ENCODE assay signal across 1 cellular context in the genomic region with DNA sequence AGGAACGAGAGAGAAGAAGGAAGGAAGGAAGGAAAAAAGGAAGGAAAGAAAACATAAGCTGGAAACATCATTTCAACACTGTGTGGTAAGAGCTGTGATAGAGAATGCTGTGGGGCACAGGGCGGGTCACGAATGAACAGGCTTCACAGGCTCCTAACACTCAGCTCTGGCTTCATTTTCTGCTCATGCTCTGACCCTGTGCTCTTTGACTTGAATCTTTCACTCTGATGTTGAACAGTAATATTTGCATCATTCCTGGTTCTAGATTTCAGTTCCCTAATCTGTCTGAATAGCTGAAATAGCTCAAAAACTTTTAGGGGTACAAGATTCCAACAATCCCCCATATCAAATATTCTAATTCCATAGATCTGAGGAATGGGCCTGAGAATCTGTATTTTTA.
TF ChIP-seq lines count a peak whose summit lies in the region.

No MANE protein-coding gene starts in this region.

TF ChIP-seq in HepG2, 621 proteins besides CTCF, POLR2A, EP300 and RAD21 (continued from another document):
- TF ChIP-seq SUZ12 (IDR thresholded peaks at IDR 0.05; ENCODE audit: low read depth, low read length) (no peak), ZNF598 (CRISPR knock-in tag; IDR thresholded peaks at IDR 0.05; ENCODE audit: borderline replicate concordance) (no peak), ZMYM2 (CRISPR knock-in tag; IDR thresholded peaks at IDR 0.05) (no peak), REL (CRISPR knock-in tag; conservative IDR thresholded peaks at IDR 0.05) (no peak)
